5 cellular contexts compared by ENCODE assay signal in the genomic region with DNA sequence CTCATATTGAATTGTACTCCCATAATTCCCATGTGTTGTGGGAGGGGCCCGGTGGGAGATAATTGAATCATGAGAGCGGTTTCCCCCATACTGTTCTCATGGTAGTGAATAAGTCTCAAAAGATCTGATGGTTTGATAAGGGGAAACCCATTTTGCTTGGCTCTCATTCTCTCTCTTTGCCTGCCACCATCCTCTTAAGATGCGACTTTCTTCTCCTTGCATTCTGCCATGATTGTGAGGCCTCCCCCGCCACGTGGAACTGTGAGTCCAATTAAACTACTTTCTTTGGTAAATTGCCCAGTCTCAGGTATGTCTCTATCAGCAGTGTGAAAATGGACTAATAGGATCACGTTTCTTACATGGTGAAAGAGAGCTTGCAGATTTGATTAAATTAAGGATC. TPM values are rescaled to one million over a fixed set of nuclear protein-coding genes. Genes with fewer than 3 reads are reported as not detected.
"Had no signal": no experiment of that assay in that cellular context is flagged by ENCODE, and none has a peak within 500 bp of the region (broad histone marks: within the 10 kb centered on the region; RNA-seq: fewer than 3 reads in every experiment).

No MANE protein-coding gene starts in this region.

RNA-seq across cellular contexts. Expression of gene ODAPH, which starts 18.6 kb away (rescaled TPM):
- total RNA-seq: HepG2, HT-29, HT1080, IMR-90 had no signal
- polyA plus RNA-seq: IgD-negative memory B cell, IMR-90 had no signal
